ENCODE assay signal across 30 cellular contexts in the genomic region with DNA sequence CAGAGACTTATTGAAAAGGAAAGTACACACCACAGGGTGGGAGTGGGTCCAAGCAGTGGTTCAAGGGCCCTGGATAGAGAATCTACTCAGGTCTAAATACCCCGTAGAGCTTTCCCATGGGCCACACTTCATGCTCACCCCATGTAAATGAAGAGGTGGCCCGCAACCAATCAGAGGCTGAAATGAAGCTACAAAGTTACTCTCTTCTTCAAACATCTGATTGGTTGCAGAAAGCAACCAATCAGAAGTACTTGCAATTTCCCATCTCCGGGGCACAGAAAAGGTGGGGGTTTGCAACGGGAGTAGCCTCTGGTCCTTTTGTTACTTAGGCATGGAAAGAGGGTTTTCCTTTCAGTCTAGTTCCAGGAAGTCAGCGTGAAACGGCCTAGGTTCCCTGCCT. TPM values are rescaled to one million over a fixed set of nuclear protein-coding genes. Genes with fewer than 3 reads are reported as not detected.
"Had no signal": no experiment of that assay in that cellular context is flagged by ENCODE, and none has a peak within 500 bp of the region (broad histone marks: within the 10 kb centered on the region; RNA-seq: fewer than 3 reads in every experiment).

No MANE protein-coding gene starts in this region.

- H3K27me3 ChIP-seq: MG63 had no signal

- H3K4me3 Mint-ChIP-seq: activated CD8-positive, alpha-beta T cell treated with anti-CD3 and anti-CD28 coated beads for 36 hours; activated naive CD8-positive, alpha-beta T cell treated with anti-CD3 and anti-CD28 coated beads, Interleukin-2, amount 50 U/mL, for 24 hours; activated T-helper 1 cell treated with anti-CD3 and anti-CD28 coated beads, Interleukin-12 subunit alpha, Interleukin-12 subunit beta, Interleukin-2, Interleukin-4 antibody, amounts not matched to agents 30 ng/mL and 10 ng/mL and 1 ng/mL, durations not matched to agents 14 hours and 24 hours and 36 hours; brain; central memory CD8-positive, alpha-beta T cell had no signal

- H3K4me1 Mint-ChIP-seq: brain had no signal

- H3K4me3 ChIP-seq: MG63, SK-N-MC had no signal

- H3K9me3 Mint-ChIP-seq: activated CD8-positive, alpha-beta T cell treated with anti-CD3 and anti-CD28 coated beads for 36 hours; activated naive CD4-positive, alpha-beta T cell treated with anti-CD3 and anti-CD28 coated beads, Interleukin-2, amount 50 U/mL, for 72 hours; activated naive CD8-positive, alpha-beta T cell treated with anti-CD3 and anti-CD28 coated beads, Interleukin-2, amount 50 U/mL, for 24 hours; activated T-helper 1 cell treated with anti-CD3 and anti-CD28 coated beads, Interleukin-12 subunit alpha, Interleukin-12 subunit beta, Interleukin-2, Interleukin-4 antibody, amounts not matched to agents 30 ng/mL and 10 ng/mL and 1 ng/mL, durations not matched to agents 14 hours and 24 hours and 36 hours; central memory CD8-positive, alpha-beta T cell had no signal

- H3K9me3 ChIP-seq: MG63 had no signal

- H3K36me3 ChIP-seq: MG63 had no signal

- FAIRE-seq: astrocyte had no signal

- H3K27ac Mint-ChIP-seq: activated CD8-positive, alpha-beta T cell treated with anti-CD3 and anti-CD28 coated beads for 36 hours; activated naive CD4-positive, alpha-beta T cell treated with anti-CD3 and anti-CD28 coated beads, Interleukin-2, amount 50 U/mL, for 72 hours; activated naive CD8-positive, alpha-beta T cell treated with anti-CD3 and anti-CD28 coated beads, Interleukin-2, amount 50 U/mL, for 24 hours; activated T-helper 1 cell treated with anti-CD3 and anti-CD28 coated beads, Interleukin-12 subunit alpha, Interleukin-12 subunit beta, Interleukin-2, Interleukin-4 antibody, amounts not matched to agents 30 ng/mL and 10 ng/mL and 1 ng/mL, durations not matched to agents 14 hours and 24 hours and 36 hours; brain had no signal

- H3K27me3 Mint-ChIP-seq: central memory CD8-positive, alpha-beta T cell had no signal

- ATAC-seq: activated CD8-positive, alpha-beta T cell treated with anti-CD3 and anti-CD28 coated beads for 36 hours; activated naive CD4-positive, alpha-beta T cell treated with anti-CD3 and anti-CD28 coated beads, Interleukin-2, amount 50 U/mL, for 72 hours; activated naive CD8-positive, alpha-beta T cell treated with anti-CD3 and anti-CD28 coated beads, Interleukin-2, amount 50 U/mL, for 24 hours had no signal

- DNase-seq: activated CD4-positive, alpha-beta T cell treated with anti-CD3 and anti-CD28 coated beads for 4 hours; activated CD8-positive, alpha-beta memory T cell treated with anti-CD3 and anti-CD28 coated beads, Interleukin-2, amount 50 U/mL, for 4 hours; activated CD8-positive, alpha-beta T cell treated with anti-CD3 and anti-CD28 coated beads for 36 hours; activated effector memory CD4-positive, alpha-beta T cell treated with Interleukin-2 at 50 U/mL for 16 hours; activated naive CD4-positive, alpha-beta T cell; activated naive CD8-positive, alpha-beta T cell treated with anti-CD3 and anti-CD28 coated beads, Interleukin-2, amount 50 U/mL, for 24 hours; amygdala; MV-4-11; NCI-H1105; NCI-H1436; NCI-H187; NCI-H2081; NCI-H2171; NCI-H345; NCI-H510A; NCI-H526 treated with DMSO at 0.1 percent for 48 hours; NCI-H82; SIG-M5; T-helper 1 cell had no signal

- H3K36me3 Mint-ChIP-seq: activated naive CD4-positive, alpha-beta T cell treated with anti-CD3 and anti-CD28 coated beads, Interleukin-2, amount 50 U/mL, for 72 hours; brain had no signal

- H3K27ac ChIP-seq: VCaP had no signal

RNA-seq across cellular contexts. Expression of gene GALNTL5, which starts 15.2 kb away (rescaled TPM):
- total RNA-seq: activated CD8-positive, alpha-beta T cell treated with anti-CD3 and anti-CD28 coated beads for 36 hours; activated naive CD4-positive, alpha-beta T cell treated with anti-CD3 and anti-CD28 coated beads, Interleukin-2, amount 50 U/mL, for 72 hours; activated T-helper 1 cell treated with anti-CD3 and anti-CD28 coated beads, Interleukin-12 subunit alpha, Interleukin-12 subunit beta, Interleukin-2, Interleukin-4 antibody, amounts not matched to agents 30 ng/mL and 10 ng/mL and 1 ng/mL, durations not matched to agents 14 hours and 24 hours and 36 hours; astrocyte; OCI-LY7; RPMI7951; T-helper 2 cell treated with Interferon-gamma antibody and Interleukin-4, amounts not matched to agents 100 ng/mL and 5 ng/mL, for 36 hours had no signal
